Comparison of ENCODE assay signal across 13 cellular contexts in genomic region chr9:20361656-20362570, GRCh38.
DNase-seq lines count a peak whose midpoint lies in the region; ATAC-seq lines count a peak whose summit lies in the region.
"Had no signal": no experiment of that assay in that cellular context is flagged by ENCODE, and none has a peak within 500 bp of the region (broad histone marks: within the 10 kb centered on the region; RNA-seq: fewer than 3 reads in every experiment).

No MANE protein-coding gene starts in this region.

- H3K4me1 Mint-ChIP-seq in activated CD4-positive, alpha-beta T cell treated with anti-CD3 and anti-CD28 coated beads, Interleukin-2, amount 10 ng/mL, durations not matched to agents 24 days and 14 days, result peaks cover 54% of the 10 kb centered on the region
- H3K4me1 Mint-ChIP-seq in naive thymus-derived CD4-positive, alpha-beta T cell, result peaks cover 28 to 91% (median 65%) of the 10 kb centered on the region in 7 donors

- H3K27ac Mint-ChIP-seq in activated CD4-positive, alpha-beta T cell treated with anti-CD3 and anti-CD28 coated beads, Interleukin-2, amount 10 ng/mL, durations not matched to agents 24 days and 14 days, result peak overlapping the region; percentile 56
- peak overlapping the region; percentile 65 to 94 (median 86) for H3K27ac Mint-ChIP-seq in naive thymus-derived CD4-positive, alpha-beta T cell

- no peaks in the 10 kb centered on the region for H3K27me3 Mint-ChIP-seq in activated CD4-positive, alpha-beta T cell treated with anti-CD3 and anti-CD28 coated beads, Interleukin-2, amount 10 ng/mL, durations not matched to agents 24 days and 14 days
- H3K27me3 Mint-ChIP-seq in naive thymus-derived CD4-positive, alpha-beta T cell, result no peaks in the 10 kb centered on the region

- peaks cover 0 to 31% of the 10 kb centered on the region in 2 donors for H3K4me1 ChIP-seq in naive thymus-derived CD4-positive, alpha-beta T cell (ENCODE audit: control insufficient read depth in 2 of 2, insufficient read depth in 2 of 2, low read length in 2 of 2)

- H3K4me3 Mint-ChIP-seq in activated CD4-positive, alpha-beta T cell treated with anti-CD3 and anti-CD28 coated beads, Interleukin-2, amount 10 ng/mL, durations not matched to agents 24 days and 14 days, result peak overlapping the region; percentile 66
- H3K4me3 Mint-ChIP-seq in naive thymus-derived CD4-positive, alpha-beta T cell, result peak overlapping the region; percentile 11 to 76 (median 67)

- intact Hi-C loops in activated CD4-positive, alpha-beta T cell treated with anti-CD3 and anti-CD28 coated beads, Interleukin-2, amount 10 ng/mL, durations not matched to agents 24 days and 14 days (cut with micrococcal nuclease), result no loop called here
- intact Hi-C loops in naive thymus-derived CD4-positive, alpha-beta T cell (cut with micrococcal nuclease), result loop anchor here (1.0 to 5.0 kb wide), 6 partner anchors 11 to 435 kb away; partner anchors contain the start of gene MLLT3 (in 1 of the 2)

- H3K27me3 ChIP-seq in naive thymus-derived CD4-positive, alpha-beta T cell (ENCODE audit: control insufficient read depth in 2 of 2, insufficient read depth in 2 of 2, low read length in 2 of 2), result no peaks in the 10 kb centered on the region
- H3K27me3 ChIP-seq: upper lobe of left lung had no signal

- peak overlapping the region; percentile 45 for H3K27ac ChIP-seq in naive thymus-derived CD4-positive, alpha-beta T cell (ENCODE audit: low read depth, low read length)
- H3K27ac ChIP-seq: upper lobe of left lung had no signal

- CTCF ChIA-PET in naive thymus-derived CD4-positive, alpha-beta T cell (lab: Charles Lee), result no interaction called here

- ATAC-seq in GM21515 (IDR thresholded peaks at IDR 0.05; ENCODE audit: unreplicated experiment) (peak; percentile 73), HG03342 (IDR thresholded peaks at IDR 0.05; ENCODE audit: unreplicated experiment) (peak; percentile 83)
- ATAC-seq in naive thymus-derived CD4-positive, alpha-beta T cell, result peak; percentile 58

- H3K9me3 Mint-ChIP-seq in activated CD4-positive, alpha-beta T cell treated with anti-CD3 and anti-CD28 coated beads, Interleukin-2, amount 10 ng/mL, durations not matched to agents 24 days and 14 days, result peaks cover 3% of the 10 kb centered on the region
- H3K9me3 Mint-ChIP-seq in naive thymus-derived CD4-positive, alpha-beta T cell, result peaks cover 0 to 3% (median 0%) of the 10 kb centered on the region in 11 donors

- DNase-seq in activated CD4-positive, alpha-beta T cell treated with anti-CD3 and anti-CD28 coated beads, Interleukin-2, amount 10 ng/mL, durations not matched to agents 24 days and 14 days, result no peak
- DNase-seq in activated CD4-positive, alpha-beta T cell treated with anti-CD3 and anti-CD28 coated beads for 1 hour, result no peak
- DNase-seq in naive thymus-derived CD4-positive, alpha-beta T cell, result peak in 2 of 9 donors; percentile 18 to 23
- DNase-seq in NCI-H82 treated with DMSO at 0.1 percent for 48 hours (lab: John Stamatoyannopoulos, UW; ENCODE audit: unreplicated experiment) (no peak), NCI-H1105 treated with DMSO at 0.1 percent for 48 hours (lab: John Stamatoyannopoulos, UW) (no peak)
- DNase-seq in stimulated activated CD4-positive, alpha-beta T cell treated with anti-CD3 and anti-CD28 coated beads, Interleukin-12 subunit alpha, Interleukin-12 subunit beta, amount 100 ng/mL, for 4 hours, result no peak
- DNase-seq: DMS53, hippocampal formation, mammary epithelial cell, SHP77 treated with DMSO at 0.1 percent for 48 hours, upper lobe of left lung had no signal

- no peaks in the 10 kb centered on the region for H3K36me3 ChIP-seq in naive thymus-derived CD4-positive, alpha-beta T cell (ENCODE audit: control insufficient read depth in 2 of 3, insufficient read depth in 3 of 3, low read length in 3 of 3)

- H3K36me3 Mint-ChIP-seq in activated CD4-positive, alpha-beta T cell treated with anti-CD3 and anti-CD28 coated beads, Interleukin-2, amount 10 ng/mL, durations not matched to agents 24 days and 14 days (ENCODE audit: low read depth), result peaks cover 52% of the 10 kb centered on the region
- peaks cover 4 to 58% (median 28%) of the 10 kb centered on the region in 5 donors for H3K36me3 Mint-ChIP-seq in naive thymus-derived CD4-positive, alpha-beta T cell

- no peaks in the 10 kb centered on the region for H3K9me3 ChIP-seq in naive thymus-derived CD4-positive, alpha-beta T cell (ENCODE audit: control insufficient read depth in 2 of 3, low read length in 3 of 3)
- H3K9me3 ChIP-seq: upper lobe of left lung had no signal

- POLR2A ChIA-PET in naive thymus-derived CD4-positive, alpha-beta T cell (lab: Charles Lee), result interaction anchor here (0.8 to 1.4 kb wide), 4 partner anchors 46 to 269 kb away, joined by 3 to 5 read pairs (median 3); partner anchors contain the start of gene MLLT3

- no peak overlapping the region for H3K4me3 ChIP-seq in naive thymus-derived CD4-positive, alpha-beta T cell (ENCODE audit: low read length)
- H3K4me3 ChIP-seq: upper lobe of left lung had no signal
